Comparison of ENCODE assay signal across 19 cellular contexts in genomic region chr7:140885735-140886334, GRCh38.
"Had no signal": no experiment of that assay in that cellular context is flagged by ENCODE, and none has a peak within 500 bp of the region (broad histone marks: within the 10 kb centered on the region; RNA-seq: fewer than 3 reads in every experiment).

No MANE protein-coding gene starts in this region.

- H3K27me3 ChIP-seq: dorsolateral prefrontal cortex, sigmoid colon had no signal

- H3K27ac ChIP-seq: dorsolateral prefrontal cortex, psoas muscle, sigmoid colon, thoracic aorta had no signal

- ATAC-seq: esophagus mucosa, psoas muscle had no signal

- H3K9me3 ChIP-seq: psoas muscle, sigmoid colon, thoracic aorta had no signal

- H3K36me3 ChIP-seq: sigmoid colon, thoracic aorta had no signal

- H3K4me3 ChIP-seq: dorsolateral prefrontal cortex, psoas muscle, sigmoid colon, thoracic aorta had no signal

- H3K27me3 Mint-ChIP-seq: activated CD4-positive, alpha-beta T cell treated with anti-CD3 and anti-CD28 coated beads, Interleukin-2, amount 10 ng/mL, durations not matched to agents 7 days and 5 days; activated naive CD4-positive, alpha-beta T cell treated with anti-CD3 and anti-CD28 coated beads, Interleukin-2, amount 10 ng/mL, durations not matched to agents 7 days and 5 days; brain; central memory CD8-positive, alpha-beta T cell had no signal

- FAIRE-seq: endometrium, urothelium cell line had no signal

- H3K27ac Mint-ChIP-seq: activated CD4-positive, alpha-beta T cell treated with anti-CD3 and anti-CD28 coated beads, Interleukin-2, amount 10 ng/mL, durations not matched to agents 7 days and 5 days; activated naive CD4-positive, alpha-beta T cell treated with anti-CD3 and anti-CD28 coated beads, Interleukin-2, amount 10 ng/mL, durations not matched to agents 7 days and 5 days; activated T-helper 2 cell treated with anti-CD3 and anti-CD28 coated beads, Interferon-gamma antibody, Interleukin-2, Interleukin-4, amounts not matched to agents 10 μg/mL and 5 μg/mL and 100 μg/mL, durations not matched to agents 14 hours and 24 hours and 36 hours had no signal

- H3K4me3 Mint-ChIP-seq: activated CD4-positive, alpha-beta T cell treated with anti-CD3 and anti-CD28 coated beads, Interleukin-2, amount 10 ng/mL, durations not matched to agents 7 days and 5 days; activated naive CD4-positive, alpha-beta T cell treated with anti-CD3 and anti-CD28 coated beads, Interleukin-2, amount 10 ng/mL, durations not matched to agents 7 days and 5 days; brain; central memory CD8-positive, alpha-beta T cell had no signal

- H3K9me3 Mint-ChIP-seq: activated CD4-positive, alpha-beta T cell treated with anti-CD3 and anti-CD28 coated beads, Interleukin-2, amount 10 ng/mL, durations not matched to agents 7 days and 5 days; activated naive CD4-positive, alpha-beta T cell treated with anti-CD3 and anti-CD28 coated beads, Interleukin-2, amount 10 ng/mL, durations not matched to agents 7 days and 5 days; activated T-helper 2 cell treated with anti-CD3 and anti-CD28 coated beads, Interferon-gamma antibody, Interleukin-2, Interleukin-4, amounts not matched to agents 10 μg/mL and 5 μg/mL and 100 μg/mL, durations not matched to agents 14 hours and 24 hours and 36 hours; central memory CD8-positive, alpha-beta T cell had no signal

- DNase-seq: activated CD4-positive, alpha-beta T cell treated with anti-CD3 and anti-CD28 coated beads, Interleukin-2, amount 10 ng/mL, durations not matched to agents 7 days and 5 days; activated CD8-positive, alpha-beta memory T cell treated with anti-CD3 and anti-CD28 coated beads for 24 hours; activated naive CD4-positive, alpha-beta T cell treated with anti-CD3 and anti-CD28 coated beads, Interleukin-2, amount 10 ng/mL, durations not matched to agents 7 days and 5 days; amygdala; dorsolateral prefrontal cortex; hypothalamus; kidney glomerular epithelial cell; nucleus accumbens; psoas muscle; sigmoid colon; stimulated activated CD4-positive, alpha-beta T cell treated with anti-CD3 and anti-CD28 coated beads, Interleukin-2, amount 100 ng/mL, for 24 hours; stimulated activated naive CD4-positive, alpha-beta T cell treated with Interleukin-2 at 50 U/mL for 16 hours had no signal
